Comparison of ENCODE assay signal across 8 cellular contexts in genomic region chr22:24555496-24556253, GRCh38. TPM values are rescaled to one million over a fixed set of nuclear protein-coding genes. Genes with fewer than 3 reads are reported as not detected.
DNase-seq lines count a peak whose midpoint lies in the region; ATAC-seq, FAIRE-seq and TF ChIP-seq lines count a peak whose summit lies in the region.

Gene SNRPD3, plus strand, starts transcription at chr22:24555999. Its CDS starts 1,676 bp downstream, at chr22:24557675.

- H3K27ac ChIP-seq in rectal smooth muscle tissue (ENCODE audit: low read depth, low read length): peak within 1 kb of the TSS; percentile 97
- peak within 1 kb of the TSS; percentile 99 for H3K27ac ChIP-seq in vagina

- DNase-seq in GM18507 (ENCODE audit: extremely low spot score, insufficient read length, low read depth): peak; percentile 71
- DNase-seq in NCI-H1930 (lab: John Stamatoyannopoulos, UW): peak; percentile 85 to 90
- DNase-seq in T-helper 9 cell: peak; percentile 82
- peak; percentile 82 for DNase-seq in astrocyte of the cerebellum (ENCODE audit: low read depth)
- DNase-seq in hepatic stellate cell (ENCODE audit: low spot score): peak; percentile 92
- DNase-seq in vagina (ENCODE audit: extremely low spot score in 2 of 2): peak in 1 of 2 donors; percentile 96

- H3K4me3 ChIP-seq in astrocyte of the cerebellum (ENCODE audit: low read depth, low read length) (peak within 1 kb of the TSS; percentile 100), rectal smooth muscle tissue (ENCODE audit: low read length) (peak within 1 kb of the TSS; percentile 95), vagina (peak within 1 kb of the TSS; percentile 76 to 94)

- peaks cover 19% of the 10 kb centered on the region for H3K4me1 ChIP-seq in rectal smooth muscle tissue (ENCODE audit: control insufficient read depth, insufficient read depth, low read length)
- peaks cover 55% of the 10 kb centered on the region for H3K4me1 ChIP-seq in vagina

- H3K9ac ChIP-seq in rectal smooth muscle tissue (ENCODE audit: low read length): peak within 1 kb of the TSS; percentile 90

- peak in 1 of 2 donors; percentile 34 for TF ChIP-seq POLR2A in vagina (IDR thresholded peaks at IDR 0.05)

- H3K36me3 ChIP-seq in rectal smooth muscle tissue (ENCODE audit: control insufficient read depth, insufficient read depth, low read length): peaks cover 4% of the 10 kb centered on the region
- peaks cover 0 to 13% of the 10 kb centered on the region in 2 donors for H3K36me3 ChIP-seq in vagina

- in situ Hi-C loops in astrocyte of the cerebellum (cut with HindIII; ENCODE audit: low sequenced_read_pairs): no loop called here

- ATAC-seq in HG02970 (IDR thresholded peaks at IDR 0.05; ENCODE audit: low FRiP score, unreplicated experiment): peak; percentile 49

- intact Hi-C loops in vagina (cut with DNase I): no loop called here

- peak; percentile 96 for FAIRE-seq in GM18507 (lab: Jason Lieb, UNC)

- peak; percentile 11 for TF ChIP-seq CTCF in astrocyte of the cerebellum (IDR thresholded peaks at IDR 0.05; ENCODE audit: low read depth, low read length, missing control alignments)
- peak in 1 of 3 experiments; percentile 30 for TF ChIP-seq CTCF in vagina (IDR thresholded peaks at IDR 0.05)

- no peaks in the 10 kb centered on the region for H3K9me3 ChIP-seq in vagina

- no peaks in the 10 kb centered on the region for H3K27me3 ChIP-seq in rectal smooth muscle tissue (ENCODE audit: control insufficient read depth, insufficient read depth, low read length)
- no peaks in the 10 kb centered on the region for H3K27me3 ChIP-seq in vagina

RNA-seq across cellular contexts. Expression of gene SNRPD3, which starts in this region (rescaled TPM):
- total RNA-seq in vagina: 125 TPM
